15 cellular contexts compared by ENCODE assay signal in the genomic region with DNA sequence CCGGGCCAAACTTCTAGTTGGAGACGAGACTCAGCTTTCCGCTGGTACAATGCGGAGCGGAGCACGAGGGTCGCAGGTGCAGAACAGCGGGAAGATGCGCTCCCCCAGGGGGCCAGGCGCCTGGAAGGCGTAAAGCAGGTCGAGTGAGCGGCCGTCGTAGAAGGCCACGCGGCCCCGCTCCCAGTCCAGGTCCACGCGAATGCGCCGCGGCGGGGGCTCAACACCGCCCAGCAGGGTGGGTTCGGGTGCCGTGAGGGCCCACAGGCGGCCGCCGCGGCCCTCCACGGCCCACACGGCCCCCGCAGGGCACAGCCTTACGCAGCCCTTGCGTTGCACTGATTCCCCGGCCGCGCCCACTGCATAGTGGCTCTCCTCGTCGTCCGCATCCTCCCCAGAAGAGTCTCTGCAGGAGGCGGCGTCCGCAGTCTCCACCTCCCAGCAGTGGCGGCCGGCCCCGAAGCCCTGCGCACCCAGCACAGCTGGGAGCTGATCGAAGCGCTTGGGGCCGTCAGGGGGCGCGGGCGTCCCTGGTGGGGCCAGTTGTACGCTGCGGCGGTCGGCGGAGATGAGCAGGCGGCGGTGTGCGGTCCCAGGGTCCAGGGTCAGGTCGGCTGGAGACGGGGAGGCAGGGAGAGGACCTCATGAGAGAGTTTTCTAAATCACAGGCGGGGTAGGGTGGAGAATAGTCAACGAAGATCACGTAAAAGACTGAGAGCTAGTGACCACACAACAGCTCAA. TPM values are rescaled to one million over a fixed set of nuclear protein-coding genes. Genes with fewer than 3 reads are reported as not detected.
DNase-seq lines count a peak whose midpoint lies in the region; ATAC-seq and TF ChIP-seq lines count a peak whose summit lies in the region.
"Had no signal": no experiment of that assay in that cellular context is flagged by ENCODE, and none has a peak within 500 bp of the region (broad histone marks: within the 10 kb centered on the region; RNA-seq: fewer than 3 reads in every experiment).

No MANE protein-coding gene starts in this region.

- intact Hi-C loops in colonic mucosa (cut with DNase I): no loop called here

- H3K27ac ChIP-seq in colonic mucosa: no peak overlapping the region
- H3K27ac ChIP-seq in subcutaneous abdominal adipose tissue (ENCODE audit: low read depth, low read length): no peak overlapping the region
- H3K27ac ChIP-seq: KMS-11, skin epidermis had no signal

- H3K4me3 ChIP-seq in colonic mucosa (no peak overlapping the region), subcutaneous abdominal adipose tissue (ENCODE audit: low read depth in 1 of 5, low read length in 5 of 5) (peak overlapping the region in 3 of 5 donors; percentile 5 to 40 (median 18))
- H3K4me3 ChIP-seq: skin epidermis had no signal

- no peak for TF ChIP-seq CTCF in colonic mucosa (IDR thresholded peaks at IDR 0.05)

- H3K4me1 ChIP-seq in colonic mucosa (peaks cover 6% of the 10 kb centered on the region), subcutaneous abdominal adipose tissue (ENCODE audit: control insufficient read depth in 5 of 5, insufficient read depth in 5 of 5, low read length in 5 of 5) (peaks cover 3 to 42% (median 36%) of the 10 kb centered on the region in 5 donors)

- no peak overlapping the region for H3K9ac ChIP-seq in colonic mucosa (ENCODE audit: low read depth in 2 of 2, low read length in 2 of 2)
- H3K9ac ChIP-seq in subcutaneous abdominal adipose tissue (ENCODE audit: low read length in 5 of 5): no peak overlapping the region
- H3K9ac ChIP-seq: KMS-11 had no signal

- ATAC-seq in HG03097 (IDR thresholded peaks at IDR 0.05; ENCODE audit: low FRiP score, unreplicated experiment): no peak
- ATAC-seq: left lobe of liver; stimulated activated naive B cell treated with anti-CD40 and anti-IgM and Interleukin-4, amounts not matched to agents 10 μg/mL and 1 μg/mL and 100 μg/mL, for 72 hours had no signal

- H3K9me3 ChIP-seq in colonic mucosa: no peaks in the 10 kb centered on the region
- no peaks in the 10 kb centered on the region for H3K9me3 ChIP-seq in subcutaneous abdominal adipose tissue (ENCODE audit: control insufficient read depth in 5 of 5, low read length in 5 of 5)

- peak; percentile 29 for DNase-seq in activated gamma-delta T cell treated with Interleukin-2 at 50 U/mL for 16 hours
- DNase-seq in activated gamma-delta T cell (lab: John Stamatoyannopoulos, UW): no peak
- DNase-seq in colonic mucosa: peak; percentile 28
- peak; percentile 38 for DNase-seq in iris pigment epithelial cell (ENCODE audit: low read depth)
- no peak for DNase-seq in NCI-H446 (lab: John Stamatoyannopoulos, UW)
- no peak for DNase-seq in KG1 (lab: John Stamatoyannopoulos, UW)
- DNase-seq: activated CD8-positive, alpha-beta memory T cell treated with anti-CD3 and anti-CD28 coated beads, Interleukin-2, amount 50 U/mL, for 4 hours; NCI-H524; stimulated activated naive B cell treated with anti-CD40 and anti-IgM and Interleukin-4, amounts not matched to agents 10 μg/mL and 1 μg/mL and 100 μg/mL, for 72 hours had no signal

- H3K27me3 ChIP-seq in colonic mucosa (peaks cover 30% of the 10 kb centered on the region), subcutaneous abdominal adipose tissue (ENCODE audit: control insufficient read depth in 5 of 5, insufficient read depth in 4 of 5, low read length in 5 of 5) (peaks cover 44 to 55% (median 48%) of the 10 kb centered on the region in 5 donors)

- no peaks in the 10 kb centered on the region for H3K36me3 ChIP-seq in colonic mucosa
- peaks cover 0 to 19% (median 11%) of the 10 kb centered on the region in 5 donors for H3K36me3 ChIP-seq in subcutaneous abdominal adipose tissue (ENCODE audit: control insufficient read depth in 5 of 5, insufficient read depth in 5 of 5, low read length in 5 of 5)

RNA-seq across cellular contexts. Expression of a gene that starts 4.3 kb away (rescaled TPM):
- total RNA-seq in colonic mucosa: 10 to 100 TPM; 77.9 to 87.1 TPM

RNA-seq across cellular contexts. Expression of a gene that starts 4.3 kb away (rescaled TPM):
- 1 to 10 TPM in 1 of 2 donors, under 1 TPM in 1; 0.93 to 1.6 TPM for total RNA-seq in colonic mucosa
- total RNA-seq: dermis microvascular lymphatic vessel endothelial cell had no signal

RNA-seq across cellular contexts. Expression of a gene that starts 10.2 kb away (rescaled TPM):
- 10 to 100 TPM; 33.2 to 38.4 TPM for total RNA-seq in colonic mucosa

RNA-seq across cellular contexts. Expression of a gene that starts 41.6 kb away (rescaled TPM):
- total RNA-seq in colonic mucosa: 10 to 100 TPM; 44.4 to 51.2 TPM
- total RNA-seq: dermis microvascular lymphatic vessel endothelial cell, left lobe of liver had no signal

Comparison
In these comparisons a context has a peak if more than half of its experiments do, and no peak if none do; other contexts are left out.
1. DNase-seq: peak in activated gamma-delta T cell treated with Interleukin-2 at 50 U/mL for 16 hours (single experiment), colonic mucosa (single experiment) and iris pigment epithelial cell (single experiment); none in activated gamma-delta T cell (single experiment), NCI-H446 (0 of 2) and KG1 (single experiment).